Comparison of ENCODE assay signal across 10 cellular contexts in the genomic region with DNA sequence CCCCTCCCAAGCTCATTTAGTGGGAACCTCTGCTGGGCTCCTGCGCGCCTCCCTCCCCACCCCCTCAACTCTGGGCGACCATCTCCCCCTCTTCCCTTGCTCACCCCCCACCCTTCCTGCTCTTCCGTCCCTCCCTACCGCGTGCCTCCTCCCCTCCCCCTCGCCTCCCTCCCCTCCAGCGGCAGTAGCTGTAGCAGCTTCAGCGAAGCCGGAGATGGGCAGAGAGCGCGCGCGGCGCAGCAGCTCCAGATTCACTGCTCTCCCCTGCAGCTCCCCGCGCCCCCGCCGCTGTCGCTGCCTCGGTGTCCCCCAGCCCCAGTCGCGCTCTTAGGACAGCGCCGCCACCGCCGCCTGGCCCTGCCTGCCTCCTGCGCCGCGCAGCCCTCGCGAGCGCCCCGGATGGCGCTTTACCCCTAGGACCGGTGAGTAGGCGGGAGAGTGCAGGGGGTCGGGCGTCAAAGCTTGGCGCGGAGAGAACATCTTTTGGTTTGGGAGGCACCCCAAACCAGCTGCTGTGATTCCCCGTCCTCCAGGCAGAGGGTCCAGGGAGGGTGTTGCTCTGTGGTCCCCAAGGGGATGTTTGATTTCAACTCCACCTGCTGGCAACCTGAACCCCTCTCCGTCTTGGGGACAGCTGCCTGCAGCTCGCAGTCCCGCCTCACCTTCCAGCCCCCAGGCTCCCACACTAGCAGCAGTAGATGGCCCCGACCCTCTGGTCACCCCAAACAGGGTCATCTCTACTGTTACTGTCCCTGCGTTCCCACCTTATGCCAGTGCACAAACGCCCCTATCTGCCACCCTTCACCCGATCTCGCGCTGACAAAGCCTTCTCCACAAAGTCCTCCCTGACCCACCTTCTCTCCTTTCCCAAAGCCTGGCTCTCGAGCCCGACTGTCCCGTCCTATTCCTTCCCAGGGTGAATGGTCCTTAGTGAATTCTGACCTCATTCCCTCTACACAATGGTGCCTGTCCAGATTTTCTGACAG. TPM values are rescaled to one million over a fixed set of nuclear protein-coding genes. Genes with fewer than 3 reads are reported as not detected.
A peak's percentile ranks its signal among the peaks of the same experiment; 100 is the strongest.
DNase-seq lines count a peak whose midpoint lies in the region; ATAC-seq lines count a peak whose summit lies in the region.
"Had no signal": no experiment of that assay in that cellular context is flagged by ENCODE, and none has a peak within 500 bp of the region (broad histone marks: within the 10 kb centered on the region; RNA-seq: fewer than 3 reads in every experiment).

A gene (plus strand): TSS at position 184 of the 986 bp plus-strand sequence. CDS start 187,182 bp downstream, outside the sequence.

- peak within 1 kb of the TSS; percentile 60 for H3K9ac ChIP-seq in SK-N-MC (ENCODE audit: insufficient read length)

- no peaks in the 10 kb centered on the region for H3K9me3 ChIP-seq in SK-N-MC (ENCODE audit: low read depth, low read length)
- H3K9me3 ChIP-seq: left lung had no signal

- ATAC-seq in HG02852 (IDR thresholded peaks at IDR 0.05; ENCODE audit: unreplicated experiment) (no peak), HG03442 (IDR thresholded peaks at IDR 0.05; ENCODE audit: unreplicated experiment) (no peak)
- ATAC-seq: left lung had no signal

- no peaks in the 10 kb centered on the region for H3K36me3 ChIP-seq in SK-N-MC (ENCODE audit: insufficient read depth, low read length)
- H3K36me3 ChIP-seq: left lung had no signal

- DNase-seq in DMS53 (lab: John Stamatoyannopoulos, UW) (peak; percentile 82), DMS53 treated with DMSO at 0.1 percent for 48 hours (lab: John Stamatoyannopoulos, UW; ENCODE audit: unreplicated experiment) (no peak), SK-N-MC (ENCODE audit: low read depth, low spot score) (no peak), iPS-NIHi7 (ENCODE audit: extremely low spot score) (peak; percentile 64), RKO (ENCODE audit: low spot score) (no peak)

- H3K4me3 ChIP-seq in SK-N-MC: peak within 1 kb of the TSS; percentile 83
- H3K4me3 ChIP-seq: left lung had no signal

- peak within 1 kb of the TSS; percentile 38; the same call in 1 of the 2 replicates for H3K27ac ChIP-seq in SK-N-MC
- peak within 1 kb of the TSS; percentile 85 for H3K27ac ChIP-seq in temporal lobe (ENCODE audit: low read depth, low read length)
- H3K27ac ChIP-seq: 22Rv1, left lung had no signal

RNA-seq across cellular contexts. Expression of the gene that starts here (rescaled TPM):
- total RNA-seq in temporal lobe: 107 TPM
- total RNA-seq: left lung had no signal

Comparison
In these comparisons a context has a peak if more than half of its experiments do, and no peak if none do; other contexts are left out.
1. DNase-seq: peak in DMS53 (single experiment) and iPS-NIHi7 (single experiment); none in DMS53 treated with DMSO at 0.1 percent for 48 hours (single experiment), SK-N-MC (single experiment) and RKO (single experiment).